16 cellular contexts compared by ENCODE assay signal in the genomic region with DNA sequence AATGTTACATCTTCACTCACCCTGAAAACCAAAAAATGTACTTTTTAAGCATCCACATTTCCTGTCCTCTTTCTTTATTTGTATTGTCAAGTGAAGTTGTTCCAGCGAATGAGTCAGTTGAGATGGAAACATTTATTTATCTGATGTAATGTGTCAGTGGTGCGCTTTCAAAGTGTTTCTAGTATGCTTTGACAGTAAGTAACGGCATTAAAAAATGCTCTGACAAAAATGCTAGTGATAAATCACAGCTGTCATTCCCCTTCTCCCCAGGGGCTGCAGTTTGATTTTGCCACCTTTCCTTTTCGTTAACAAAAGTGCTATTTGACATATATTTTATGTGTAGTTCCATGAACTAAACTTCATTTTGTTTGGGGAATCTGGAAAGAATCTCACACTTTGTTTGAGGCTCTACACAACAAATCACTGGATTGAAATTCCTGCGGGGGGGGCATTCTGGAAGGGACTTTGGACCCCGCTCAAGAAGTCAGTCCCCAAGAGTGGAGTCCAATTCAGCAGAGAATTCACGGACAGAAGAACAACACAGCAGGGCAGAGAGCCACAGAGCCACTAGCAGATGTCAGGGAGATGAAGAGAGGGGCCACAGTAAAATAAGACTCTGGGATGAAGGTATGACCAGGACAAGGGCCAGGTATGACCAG. TPM values are rescaled to one million over a fixed set of nuclear protein-coding genes. Genes with fewer than 3 reads are reported as not detected.
A peak's percentile ranks its signal among the peaks of the same experiment; 100 is the strongest.
DNase-seq lines count a peak whose midpoint lies in the region; ATAC-seq and TF ChIP-seq lines count a peak whose summit lies in the region.
"Had no signal": no experiment of that assay in that cellular context is flagged by ENCODE, and none has a peak within 500 bp of the region (broad histone marks: within the 10 kb centered on the region; RNA-seq: fewer than 3 reads in every experiment).

No MANE protein-coding gene starts in this region.

- TF ChIP-seq CTCF in AG10803 (conservative IDR thresholded peaks at IDR 0.05; ENCODE audit: low read length) (no peak), lung (IDR thresholded peaks at IDR 0.05; ENCODE audit: control extremely low read depth, extremely low read depth) (no peak), gastrocnemius medialis (IDR thresholded peaks at IDR 0.05 in 4 of 5, conservative IDR thresholded peaks at IDR 0.05 in 1 of 5) (no peak)

- no peaks in the 10 kb centered on the region for H3K4me1 ChIP-seq in lung (ENCODE audit: control insufficient read depth in 2 of 2, insufficient read depth in 2 of 2, low read length in 2 of 2)
- no peaks in the 10 kb centered on the region for H3K4me1 ChIP-seq in gastrocnemius medialis
- H3K4me1 ChIP-seq: BLaER1 had no signal

- in situ Hi-C loops in gastrocnemius medialis (cut with MboI; ENCODE audit: low sequenced_read_pairs in 4 of 4): loop anchor here in 2 of 4 donors (25.0 kb wide), 1 partner anchor 286 kb away; a partner anchor contains a TSS

- H3K27me3 ChIP-seq in lung (ENCODE audit: control insufficient read depth, insufficient read depth) (no peaks in the 10 kb centered on the region), gastrocnemius medialis (no peaks in the 10 kb centered on the region)
- H3K27me3 ChIP-seq: BLaER1 had no signal

- intact Hi-C loops in gastrocnemius medialis (cut with DNase I; ENCODE audit: low total_unique reads): no loop called here

- H3K9me3 ChIP-seq in lung (ENCODE audit: control insufficient read depth in 2 of 2, insufficient read depth in 1 of 2, low read length in 1 of 2): no peaks in the 10 kb centered on the region
- no peaks in the 10 kb centered on the region for H3K9me3 ChIP-seq in gastrocnemius medialis
- H3K9me3 ChIP-seq: BLaER1 had no signal

- H3K4me1 Mint-ChIP-seq in immature natural killer cell: no peaks in the 10 kb centered on the region

- WGBS in lung, 2 donors: 48 to 72% methylated on average over 7 of the region's 7 CpGs

- no peak overlapping the region for H3K4me3 Mint-ChIP-seq in immature natural killer cell
- H3K4me3 Mint-ChIP-seq: stimulated activated naive CD8-positive, alpha-beta T cell treated with anti-CD3 and anti-CD28 coated beads, Interleukin-15, Interleukin-2, amounts not matched to agents 100 ng/mL and 50 ng/mL, for 24 hours had no signal

- TF ChIP-seq POLR2A in gastrocnemius medialis (IDR thresholded peaks at IDR 0.05): no peak

- H3K36me3 ChIP-seq in lung (ENCODE audit: control insufficient read depth in 2 of 2, insufficient read depth in 2 of 2, low read length in 2 of 2) (no peaks in the 10 kb centered on the region), gastrocnemius medialis (no peaks in the 10 kb centered on the region)
- H3K36me3 ChIP-seq: BLaER1 had no signal

- no peak overlapping the region for H3K4me3 ChIP-seq in AG10803 (ENCODE audit: low read length)
- H3K4me3 ChIP-seq in lung: no peak overlapping the region
- no peak overlapping the region for H3K4me3 ChIP-seq in gastrocnemius medialis
- H3K4me3 ChIP-seq: BLaER1 had no signal

- peaks cover 0 to 7% (median 2%) of the 10 kb centered on the region in 3 donors for H3K27me3 Mint-ChIP-seq in immature natural killer cell (ENCODE audit: low read depth in 3 of 3)

- H3K27ac Mint-ChIP-seq in immature natural killer cell: no peak overlapping the region
- H3K27ac Mint-ChIP-seq: stimulated activated naive CD8-positive, alpha-beta T cell treated with anti-CD3 and anti-CD28 coated beads, Interleukin-15, Interleukin-2, amounts not matched to agents 100 ng/mL and 50 ng/mL, for 24 hours had no signal

- DNase-seq in AG10803 (ENCODE audit: low read depth): peak; percentile 68
- peak; percentile 75 for DNase-seq in LHCN-M2 (ENCODE audit: low read depth)
- DNase-seq in dedifferentiated amniotic fluid mesenchymal stem cell (ENCODE audit: extremely low spot score): peak; percentile 54
- no peak for DNase-seq in lung (ENCODE audit: low spot score)
- DNase-seq in immature natural killer cell: no peak
- DNase-seq in gastrocnemius medialis: no peak
- no peak for DNase-seq in NCI-H2107 treated with DMSO at 0.1 percent for 48 hours (lab: John Stamatoyannopoulos, UW; ENCODE audit: unreplicated experiment)
- DNase-seq: central memory CD4-positive, alpha-beta T cell; H7; NCI-H1105; NCI-H446 treated with DMSO at 0.1 percent for 48 hours; retina; T-helper 1 cell had no signal

- peak; percentile 6 for ATAC-seq in lung (ENCODE audit: insufficient read depth, low FRiP score)
- no peak for ATAC-seq in GM19463 (IDR thresholded peaks at IDR 0.05; ENCODE audit: unreplicated experiment)
- no peak for ATAC-seq in gastrocnemius medialis

- H3K36me3 Mint-ChIP-seq in immature natural killer cell: no peaks in the 10 kb centered on the region

- no peaks in the 10 kb centered on the region for H3K9me3 Mint-ChIP-seq in immature natural killer cell
- H3K9me3 Mint-ChIP-seq: stimulated activated naive CD8-positive, alpha-beta T cell treated with anti-CD3 and anti-CD28 coated beads, Interleukin-15, Interleukin-2, amounts not matched to agents 100 ng/mL and 50 ng/mL, for 24 hours had no signal

- H3K27ac ChIP-seq in lung (ENCODE audit: low read depth in 1 of 2, low read length in 1 of 2) (no peak overlapping the region), gastrocnemius medialis (no peak overlapping the region)
- H3K27ac ChIP-seq: BLaER1 had no signal

RNA-seq across cellular contexts. Expression of a gene that starts 7.6 kb away (rescaled TPM):
- total RNA-seq in LHCN-M2 (2014; rRNA removed) (86.3 and 110 TPM in 2 replicates), lung (10 to 100 TPM; 13.2 to 41.6 TPM), gastrocnemius medialis (1 to 10 TPM; 6.5 to 7.0 (median 6.8) TPM)
- 21.5 TPM for polyA plus RNA-seq in LHCN-M2 (2012)
- polyA plus RNA-seq in lung (1 to 10 TPM; 2.1 to 3.4 TPM), immature natural killer cell (1 to 10 TPM; 2.8 to 7.4 (median 7.2) TPM)

Comparison
In these comparisons a context has a peak if more than half of its experiments do, and no peak if none do; other contexts are left out.
1. DNase-seq: peak in AG10803 (single experiment), LHCN-M2 (single experiment) and dedifferentiated amniotic fluid mesenchymal stem cell (single experiment); none in lung (single experiment), immature natural killer cell (0 of 3), gastrocnemius medialis (0 of 2) and NCI-H2107 treated with DMSO at 0.1 percent for 48 hours (single experiment).